Comparison of ENCODE assay signal across 1 cellular context in genomic region chr10:110871236-110872084, GRCh38.
TF ChIP-seq lines count a peak whose summit lies in the region.

TSS of gene PDCD4 (plus strand) at chr10:110871928. CDS start at chr10:110876028, 4,100 bp downstream.

TF ChIP-seq in HEK293, 187 proteins besides CTCF, POLR2A, EP300 and RAD21 (continued from another document and continues in another):
- no peak for TF ChIP-seq ZNF155 (tag by site-specific recombination; IDR thresholded peaks at IDR 0.05)
- TF ChIP-seq ZNF214 (tag by site-specific recombination; IDR thresholded peaks at IDR 0.05; ENCODE audit: borderline replicate concordance), result no peak
- TF ChIP-seq ZNF2 (tag by site-specific recombination; IDR thresholded peaks at IDR 0.05), result no peak
- no peak for TF ChIP-seq ZNF362 (tag by site-specific recombination; IDR thresholded peaks at IDR 0.05)
- TF ChIP-seq ZNF639 (tag by site-specific recombination; IDR thresholded peaks at IDR 0.05), result peak; percentile 46; the same call in 1 of the 2 replicates
- TF ChIP-seq PRDM1 (tag by site-specific recombination; IDR thresholded peaks at IDR 0.05), result peak; percentile 96
- TF ChIP-seq SCRT2 (tag by site-specific recombination; IDR thresholded peaks at IDR 0.05), result no peak
- TF ChIP-seq ZNF324 (tag by site-specific recombination; IDR thresholded peaks at IDR 0.05), result 0 out of 2 replicates have a peak, but pooled peaks have one; percentile 34
- peak; percentile 44; the same call in 1 of the 2 replicates for TF ChIP-seq ZNF501 (tag by site-specific recombination; IDR thresholded peaks at IDR 0.05)
- no peak for TF ChIP-seq ZNF677 (tag by site-specific recombination; IDR thresholded peaks at IDR 0.05)
- no peak for TF ChIP-seq YY2 (tag by site-specific recombination; IDR thresholded peaks at IDR 0.05)
- no peak for TF ChIP-seq PRDM2 (tag by site-specific recombination; IDR thresholded peaks at IDR 0.05; ENCODE audit: borderline replicate concordance)
- TF ChIP-seq ZNF660 (tag by site-specific recombination; IDR thresholded peaks at IDR 0.05), result peak; percentile 35
- TF ChIP-seq KLF7 (tag by site-specific recombination; IDR thresholded peaks at IDR 0.05; ENCODE audit: borderline replicate concordance), result 0 out of 2 replicates have a peak, but pooled peaks have one; percentile 25
- TF ChIP-seq ZNF664 (tag by site-specific recombination; IDR thresholded peaks at IDR 0.05), result no peak
- TF ChIP-seq GLI4 (tag by site-specific recombination; IDR thresholded peaks at IDR 0.05), result no peak
- TF ChIP-seq FEZF1 (tag by site-specific recombination; IDR thresholded peaks at IDR 0.05), result peak; percentile 71
- no peak for TF ChIP-seq ZNF18 (tag by site-specific recombination; IDR thresholded peaks at IDR 0.05)
- peak; percentile 77 for TF ChIP-seq ZNF600 (tag by site-specific recombination; IDR thresholded peaks at IDR 0.05)
- TF ChIP-seq ZNF843 (tag by site-specific recombination; IDR thresholded peaks at IDR 0.05), result peak; percentile 46
- TF ChIP-seq ZNF121 (tag by site-specific recombination; IDR thresholded peaks at IDR 0.05), result no peak
- no peak for TF ChIP-seq ZNF521 (tag by site-specific recombination; IDR thresholded peaks at IDR 0.05)
- peak; percentile 86 for TF ChIP-seq ZNF76 (tag by site-specific recombination; IDR thresholded peaks at IDR 0.05; ENCODE audit: borderline replicate concordance, low read depth)
- TF ChIP-seq ZNF514 (tag by site-specific recombination; IDR thresholded peaks at IDR 0.05), result no peak
- TF ChIP-seq ZNF26 (tag by site-specific recombination; IDR thresholded peaks at IDR 0.05), result no peak
- no peak for TF ChIP-seq REPIN1 (tag by site-specific recombination; IDR thresholded peaks at IDR 0.05; ENCODE audit: low read depth)
- peak; percentile 100 for TF ChIP-seq IKZF3 (tag by site-specific recombination; IDR thresholded peaks at IDR 0.05)
- no peak for TF ChIP-seq ZNF211 (tag by site-specific recombination; IDR thresholded peaks at IDR 0.05; ENCODE audit: low read depth)
- TF ChIP-seq ZNF423 (tag by site-specific recombination; IDR thresholded peaks at IDR 0.05), result no peak
- no peak for TF ChIP-seq ZNF785 (tag by site-specific recombination; IDR thresholded peaks at IDR 0.05)
- TF ChIP-seq ZNF596 (tag by site-specific recombination; IDR thresholded peaks at IDR 0.05), result peak; percentile 66
- TF ChIP-seq RBAK (tag by site-specific recombination; IDR thresholded peaks at IDR 0.05), result no peak
- no peak for TF ChIP-seq PRDM6 (tag by site-specific recombination; IDR thresholded peaks at IDR 0.05)
- TF ChIP-seq ZNF433 (tag by site-specific recombination; IDR thresholded peaks at IDR 0.05; ENCODE audit: low read depth), result no peak
- no peak; the same call in 1 of the 2 replicates for TF ChIP-seq ZXDB (tag by site-specific recombination; IDR thresholded peaks at IDR 0.05)
- peak; percentile 50; the same call in 1 of the 2 replicates for TF ChIP-seq ZBTB17 (tag by site-specific recombination; IDR thresholded peaks at IDR 0.05)
- no peak for TF ChIP-seq ZBTB26 (tag by site-specific recombination; optimal IDR thresholded peaks at IDR 0.05)
- peak; percentile 24; the same call in 1 of the 2 replicates for TF ChIP-seq ZNF580 (tag by site-specific recombination; IDR thresholded peaks at IDR 0.05)
- 0 out of 2 replicates have a peak, but pooled peaks have one; percentile 20 for TF ChIP-seq ZNF561 (tag by site-specific recombination; IDR thresholded peaks at IDR 0.05; ENCODE audit: borderline replicate concordance)
- TF ChIP-seq SCRT1 (tag by site-specific recombination; IDR thresholded peaks at IDR 0.05; ENCODE audit: borderline replicate concordance), result no peak
- TF ChIP-seq KLF8 (tag by site-specific recombination; IDR thresholded peaks at IDR 0.05), result peak; percentile 48
- peak; percentile 27; the same call in 1 of the 2 replicates for TF ChIP-seq ZNF610 (tag by site-specific recombination; IDR thresholded peaks at IDR 0.05; ENCODE audit: borderline replicate concordance)
- no peak for TF ChIP-seq ZNF792 (tag by site-specific recombination; IDR thresholded peaks at IDR 0.05)
- no peak for TF ChIP-seq ZNF692 (tag by site-specific recombination; IDR thresholded peaks at IDR 0.05)
- TF ChIP-seq ZNF426 (tag by site-specific recombination; IDR thresholded peaks at IDR 0.05), result no peak
- TF ChIP-seq KLF1 (tag by site-specific recombination; IDR thresholded peaks at IDR 0.05), result no peak; the same call in 1 of the 2 replicates
- TF ChIP-seq ZNF623 (tag by site-specific recombination; IDR thresholded peaks at IDR 0.05), result no peak
- TF ChIP-seq HIC1 (tag by site-specific recombination; IDR thresholded peaks at IDR 0.05), result no peak
